ENCODE assay signal across 11 cellular contexts in genomic region chr9:22117511-22118388, GRCh38.
DNase-seq lines count a peak whose midpoint lies in the region; ATAC-seq, FAIRE-seq and TF ChIP-seq lines count a peak whose summit lies in the region.
"Had no signal": no experiment of that assay in that cellular context is flagged by ENCODE, and none has a peak within 500 bp of the region (broad histone marks: within the 10 kb centered on the region; RNA-seq: fewer than 3 reads in every experiment).

No MANE protein-coding gene starts in this region.

- H3K4me1 ChIP-seq in right cardiac atrium (ENCODE audit: control insufficient read depth, insufficient read depth, low read length), result no peaks in the 10 kb centered on the region
- peaks cover 0 to 6% of the 10 kb centered on the region in 2 donors for H3K4me1 ChIP-seq in esophagus (ENCODE audit: control insufficient read depth in 2 of 2, insufficient read depth in 2 of 2, low read length in 1 of 2)
- H3K4me1 ChIP-seq in mucosa of descending colon (ENCODE audit: low read depth), result peaks cover 14% of the 10 kb centered on the region

- intact Hi-C loops in right cardiac atrium (cut with DNase I), result loop anchor here in 1 of 4 donors (10.0 kb wide), 1 partner anchor 303 kb away; no protein-coding TSS in a partner anchor
- intact Hi-C loops in Right ventricle myocardium inferior (cut with DNase I), result loop anchor here (5.0 kb wide), 1 partner anchor 305 kb away; no protein-coding TSS in a partner anchor
- intact Hi-C loops in mucosa of descending colon (cut with DNase I, micrococcal nuclease), result loop anchor here in 1 of 2 donors (5.0 kb wide), 1 partner anchor 75 kb away; no protein-coding TSS in a partner anchor
- intact Hi-C loops in posterior cingulate gyrus (cut with DNase I), result loop anchor here (10.0 kb wide), 1 partner anchor 303 kb away; no protein-coding TSS in a partner anchor

- ATAC-seq in right cardiac atrium (peak; percentile 64 to 70), Right ventricle myocardium inferior (no peak), mucosa of descending colon (peak; percentile 81)

- H3K27me3 ChIP-seq in right cardiac atrium (ENCODE audit: control insufficient read depth, insufficient read depth) (no peaks in the 10 kb centered on the region), esophagus (ENCODE audit: control insufficient read depth in 1 of 2, insufficient read depth in 2 of 2, low read length in 2 of 2) (no peaks in the 10 kb centered on the region)

- no peak for DNase-seq in right cardiac atrium
- no peak for DNase-seq in Right ventricle myocardium inferior (ENCODE audit: missing footprints)
- peak; percentile 63 to 81 (median 67) for DNase-seq in mucosa of descending colon
- DNase-seq in frontal cortex (ENCODE audit: low spot score in 2 of 2), result no peak
- DNase-seq in stimulated activated CD4-positive, alpha-beta T cell treated with anti-CD3 and anti-CD28 coated beads, Interleukin-4, amount 100 ng/mL, for 4 hours, result no peak
- DNase-seq in NOMO-1 treated with dmso at 0.1 percent for 144 hours (lab: John Stamatoyannopoulos, UW; ENCODE audit: unreplicated experiment), result no peak
- no peak for DNase-seq in posterior cingulate gyrus
- DNase-seq: activated CD4-positive, alpha-beta T cell treated with anti-CD3 and anti-CD28 coated beads, Interleukin-2, amount 10 ng/mL, durations not matched to agents 7 days and 5 days; stimulated activated CD8-positive, alpha-beta memory T cell treated with anti-CD3 and anti-CD28 coated beads, Interleukin-4, amount 100 ng/mL, for 48 hours had no signal

- no peak for FAIRE-seq in frontal cortex (lab: Jason Lieb, UNC)
- FAIRE-seq: H54 had no signal

- H3K36me3 ChIP-seq in esophagus (ENCODE audit: control insufficient read depth in 2 of 2, insufficient read depth in 2 of 2, low read length in 1 of 2), result no peaks in the 10 kb centered on the region
- no peaks in the 10 kb centered on the region for H3K36me3 ChIP-seq in mucosa of descending colon (ENCODE audit: low read depth)

- 54% methylated on average over 9 of the region's 9 CpGs for WGBS in right cardiac atrium
- WGBS in esophagus, 2 donors, result 48 to 52% methylated on average over 9 of the region's 9 CpGs

- H3K27ac ChIP-seq in right cardiac atrium (ENCODE audit: low read length), result no peak overlapping the region
- H3K27ac ChIP-seq in esophagus (ENCODE audit: low read depth in 2 of 2, low read length in 1 of 2), result peak overlapping the region; percentile 73 to 84

- no peak overlapping the region for H3K4me3 ChIP-seq in right cardiac atrium (ENCODE audit: low read length)
- no peak overlapping the region for H3K4me3 ChIP-seq in esophagus (ENCODE audit: low read depth in 1 of 2, low read length in 2 of 2)
- no peak overlapping the region for H3K4me3 ChIP-seq in mucosa of descending colon

- no peaks in the 10 kb centered on the region for H3K9me3 ChIP-seq in right cardiac atrium (ENCODE audit: control insufficient read depth, low read length)
- H3K9me3 ChIP-seq in esophagus (ENCODE audit: control insufficient read depth in 2 of 2, insufficient read depth in 1 of 2, low read depth in 1 of 2, low read length in 1 of 2), result no peaks in the 10 kb centered on the region
- H3K9me3 ChIP-seq in mucosa of descending colon, result no peaks in the 10 kb centered on the region

- TF ChIP-seq CTCF in mucosa of descending colon (IDR thresholded peaks at IDR 0.05), result no peak

Comparison
In these comparisons a context has a peak if more than half of its experiments do, and no peak if none do; other contexts are left out.
1. DNase-seq: peak in mucosa of descending colon (3 of 3); none in right cardiac atrium (0 of 3), Right ventricle myocardium inferior (single experiment), frontal cortex (0 of 2), stimulated activated CD4-positive, alpha-beta T cell treated with anti-CD3 and anti-CD28 coated beads, Interleukin-4, amount 100 ng/mL, for 4 hours (0 of 2), NOMO-1 treated with dmso at 0.1 percent for 144 hours (single experiment) and posterior cingulate gyrus (0 of 10).